8 cellular contexts compared by ENCODE assay signal in the genomic region with DNA sequence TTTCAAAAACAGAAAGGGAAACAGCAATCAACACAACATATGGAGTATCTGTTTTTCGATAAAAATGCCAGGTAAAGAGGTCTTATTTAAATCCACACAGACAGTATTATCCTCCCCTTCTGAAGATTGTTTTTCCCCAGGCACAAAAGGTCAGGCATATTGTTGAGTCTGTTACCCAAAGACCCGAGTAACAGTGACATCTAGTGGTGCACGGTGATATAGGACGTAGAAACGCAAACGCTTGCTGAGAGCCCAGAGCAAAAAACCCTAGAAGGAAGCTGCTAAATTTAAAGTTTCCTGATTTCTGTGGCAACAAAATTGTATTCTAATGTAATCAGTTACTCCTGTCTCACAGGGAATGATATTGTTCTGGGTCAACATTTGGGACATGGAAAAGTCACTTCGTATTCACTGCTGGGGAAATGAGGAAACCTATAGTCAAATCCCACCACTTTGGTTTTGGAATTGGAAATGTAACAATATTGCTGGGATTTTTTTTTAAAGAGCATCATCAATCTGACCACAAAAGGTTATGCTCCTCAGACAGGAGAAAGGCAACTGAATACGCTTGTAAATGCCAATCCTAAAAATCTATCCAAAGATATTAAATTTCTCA.
DNase-seq lines count a peak whose midpoint lies in the region; ATAC-seq, FAIRE-seq and TF ChIP-seq lines count a peak whose summit lies in the region.

No MANE protein-coding gene starts in this region.

- no peaks in the 10 kb centered on the region for H3K27me3 ChIP-seq in bronchial epithelial cell (ENCODE audit: control insufficient read depth, insufficient read depth, low read length)
- no peaks in the 10 kb centered on the region for H3K27me3 ChIP-seq in keratinocyte (ENCODE audit: control insufficient read depth, extremely low read depth, insufficient read depth, low read length)

- peak; percentile 95 for TF ChIP-seq CTCF in AG10803 (conservative IDR thresholded peaks at IDR 0.05; ENCODE audit: low read length)
- TF ChIP-seq CTCF in bronchial epithelial cell (IDR thresholded peaks at IDR 0.05; ENCODE audit: insufficient read depth, low read length, severe bottlenecking) = peak; percentile 79
- TF ChIP-seq CTCF in keratinocyte (optimal IDR thresholded peaks at IDR 0.05 in 1 of 3, IDR thresholded peaks at IDR 0.05 in 1 of 3, conservative IDR thresholded peaks at IDR 0.05 in 1 of 3; ENCODE audit: extremely low read depth in 1 of 3, insufficient read depth in 2 of 3, low read length in 3 of 3) = peak; percentile 67 to 84 (median 77)

- FAIRE-seq in bronchial epithelial cell (lab: Jason Lieb, UNC) (peak; percentile 13), keratinocyte (lab: Jason Lieb, UNC) (peak; percentile 93)

- no peak overlapping the region for H3K4me2 ChIP-seq in keratinocyte (ENCODE audit: control insufficient read depth, extremely low read depth, insufficient read depth, low read depth, low read length)

- no peak overlapping the region for H2AFZ ChIP-seq in keratinocyte (ENCODE audit: control insufficient read depth, low read length)

- no peak overlapping the region for H3K9ac ChIP-seq in keratinocyte (ENCODE audit: control insufficient read depth, extremely low read depth, insufficient read depth, low read length)

- H3K36me3 ChIP-seq in bronchial epithelial cell (ENCODE audit: control insufficient read depth, insufficient read depth, low read length) = no peaks in the 10 kb centered on the region
- H3K36me3 ChIP-seq in keratinocyte (ENCODE audit: control insufficient read depth in 2 of 2, extremely low read depth in 1 of 2, insufficient read depth in 2 of 2, low read length in 2 of 2) = no peaks in the 10 kb centered on the region

- peaks cover 12% of the 10 kb centered on the region for H3K4me1 ChIP-seq in keratinocyte (ENCODE audit: control insufficient read depth, extremely low read depth, insufficient read depth, low read length)

- ATAC-seq in GM18868 (IDR thresholded peaks at IDR 0.05; ENCODE audit: unreplicated experiment) (peak; percentile 92), HG03066 (IDR thresholded peaks at IDR 0.05; ENCODE audit: low read depth, unreplicated experiment) (peak; percentile 90)

- no peaks in the 10 kb centered on the region for H3K9me3 ChIP-seq in keratinocyte (ENCODE audit: control insufficient read depth, low read depth, low read length)

- no peaks in the 10 kb centered on the region for H3K9me1 ChIP-seq in keratinocyte (ENCODE audit: control insufficient read depth, extremely low read depth, insufficient read depth, low read length)

- H3K27ac ChIP-seq in keratinocyte (ENCODE audit: control insufficient read depth, insufficient read depth, low read length) = no peak overlapping the region

- peak; percentile 76 for DNase-seq in AG10803 (ENCODE audit: low read depth)
- DNase-seq in NCI-H2081 (lab: John Stamatoyannopoulos, UW) = peak; percentile 81 to 83
- peak; percentile 12 for DNase-seq in UCSD-AML1 (lab: John Stamatoyannopoulos, UW; ENCODE audit: unreplicated experiment)
- peak; percentile 65 for DNase-seq in bronchial epithelial cell (ENCODE audit: low read depth)
- DNase-seq in keratinocyte (ENCODE audit: low read depth, low spot score) = no peak
- peak; percentile 64 to 72 for DNase-seq in stimulated activated CD4-positive, alpha-beta T cell treated with anti-CD3 and anti-CD28 coated beads, Interleukin-2, amount 100 ng/mL, for 24 hours

- H3K4me3 ChIP-seq in AG10803 (ENCODE audit: low read length) (no peak overlapping the region), bronchial epithelial cell (ENCODE audit: low read depth, low read length) (no peak overlapping the region), keratinocyte (ENCODE audit: control insufficient read depth in 2 of 3, extremely low read depth in 1 of 3, insufficient read depth in 2 of 3, low read depth in 1 of 3, low read length in 3 of 3) (no peak overlapping the region)

- H4K20me1 ChIP-seq in keratinocyte (ENCODE audit: control insufficient read depth, extremely low read depth, insufficient read depth, low read length) = no peaks in the 10 kb centered on the region

- no peaks in the 10 kb centered on the region for H3K79me2 ChIP-seq in keratinocyte (ENCODE audit: control insufficient read depth, insufficient read depth, low read length)

- dilution Hi-C loops in keratinocyte (cut with MboI; ENCODE audit: extremely low pct_ligation_motif_present, low sequenced_read_pairs) = no loop called here
